Comparison of ENCODE assay signal across 22 cellular contexts in the genomic region with DNA sequence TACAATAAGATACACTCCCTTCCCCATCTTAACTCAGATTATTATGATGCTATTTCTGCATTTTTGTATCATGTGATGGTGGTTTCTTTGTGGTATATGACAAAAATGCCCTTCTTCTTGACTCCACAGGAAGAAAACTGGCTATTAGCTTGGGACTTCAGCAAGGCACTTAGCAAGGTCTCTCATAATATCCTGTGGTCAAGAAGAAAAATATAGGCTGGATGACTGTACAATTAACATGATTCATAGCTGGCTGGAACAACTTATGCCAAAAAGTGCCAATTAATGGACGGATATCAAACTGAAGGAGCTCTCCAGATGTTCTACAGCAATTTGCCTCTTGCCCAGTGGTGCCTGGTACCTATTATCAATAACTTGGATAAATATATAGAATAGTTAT. TPM values are rescaled to one million over a fixed set of nuclear protein-coding genes. Genes with fewer than 3 reads are reported as not detected.
DNase-seq lines count a peak whose midpoint lies in the region; TF ChIP-seq lines count a peak whose summit lies in the region.
"Had no signal": no experiment of that assay in that cellular context is flagged by ENCODE, and none has a peak within 500 bp of the region (broad histone marks: within the 10 kb centered on the region; RNA-seq: fewer than 3 reads in every experiment).

No MANE protein-coding gene starts in this region.

- H3K4me3 ChIP-seq in AG09309 (ENCODE audit: control insufficient read depth, low read depth, low read length) = no peak overlapping the region
- H3K4me3 ChIP-seq in mammary epithelial cell (replicated peaks in 1 of 3; ENCODE audit: insufficient read depth in 1 of 3, low read depth in 2 of 3, low read length in 3 of 3) = no peak overlapping the region
- H3K4me3 ChIP-seq: heart left ventricle, K562, mucosa of descending colon, suprapubic skin had no signal

- no peaks in the 10 kb centered on the region for H3K9me3 Mint-ChIP-seq in activated CD4-positive, alpha-beta memory T cell treated with anti-CD3 and anti-CD28 coated beads for 36 hours
- H3K9me3 Mint-ChIP-seq: activated CD4-positive, alpha-beta T cell treated with anti-CD3 and anti-CD28 coated beads, Interleukin-2, amount 10 ng/mL, durations not matched to agents 7 days and 5 days; activated naive CD4-positive, alpha-beta T cell treated with anti-CD3 and anti-CD28 coated beads for 36 hours; CD8-positive, alpha-beta memory T cell; T-cell had no signal

- H3K4me3 Mint-ChIP-seq in activated CD4-positive, alpha-beta memory T cell treated with anti-CD3 and anti-CD28 coated beads for 36 hours = no peak overlapping the region
- H3K4me3 Mint-ChIP-seq: activated CD4-positive, alpha-beta T cell treated with anti-CD3 and anti-CD28 coated beads, Interleukin-2, amount 10 ng/mL, durations not matched to agents 7 days and 5 days; activated naive CD4-positive, alpha-beta T cell treated with anti-CD3 and anti-CD28 coated beads for 36 hours; T-cell had no signal

- peaks cover 17% of the 10 kb centered on the region for H3K36me3 Mint-ChIP-seq in activated CD4-positive, alpha-beta memory T cell treated with anti-CD3 and anti-CD28 coated beads for 36 hours
- H3K36me3 Mint-ChIP-seq: brain, T-cell had no signal

- intact Hi-C loops in mammary epithelial cell (cut with micrococcal nuclease) = no loop called here
- intact Hi-C loops in activated CD4-positive, alpha-beta memory T cell treated with anti-CD3 and anti-CD28 coated beads for 36 hours (cut with micrococcal nuclease) = no loop called here

- no peak overlapping the region for H3K27ac ChIP-seq in mammary epithelial cell (ENCODE audit: insufficient read depth, low read depth, low read length)
- H3K27ac ChIP-seq: heart left ventricle, suprapubic skin had no signal

- H3K27ac Mint-ChIP-seq in activated CD4-positive, alpha-beta memory T cell treated with anti-CD3 and anti-CD28 coated beads for 36 hours = no peak overlapping the region
- H3K27ac Mint-ChIP-seq: activated CD4-positive, alpha-beta T cell treated with anti-CD3 and anti-CD28 coated beads, Interleukin-2, amount 10 ng/mL, durations not matched to agents 7 days and 5 days; activated naive CD4-positive, alpha-beta T cell treated with anti-CD3 and anti-CD28 coated beads for 36 hours; T-cell had no signal

- CTCF ChIA-PET in mammary epithelial cell (lab: Charles Lee; ENCODE audit: low non-redundant PET) = no interaction called here
- CTCF ChIA-PET in activated CD4-positive, alpha-beta memory T cell treated with anti-CD3 and anti-CD28 coated beads for 36 hours (lab: Charles Lee) = interaction anchor here (1.0 kb wide), 1 partner anchor 185 kb away, joined by 3 read pairs; no protein-coding TSS in a partner anchor

- H3K27me3 ChIP-seq in mammary epithelial cell (ENCODE audit: insufficient read depth, low read length) = no peaks in the 10 kb centered on the region
- H3K27me3 ChIP-seq: heart left ventricle, suprapubic skin had no signal

- peaks cover 15% of the 10 kb centered on the region for H3K79me2 ChIP-seq in mammary epithelial cell (ENCODE audit: insufficient read depth, low read length)

- peaks cover 2% of the 10 kb centered on the region for H3K4me1 Mint-ChIP-seq in activated CD4-positive, alpha-beta memory T cell treated with anti-CD3 and anti-CD28 coated beads for 36 hours (ENCODE audit: low read depth)

- TF ChIP-seq CTCF in AG09309 (IDR thresholded peaks at IDR 0.05; ENCODE audit: control insufficient read depth, insufficient read depth, low read depth, low read length, missing control alignments) (no peak), mammary epithelial cell (conservative IDR thresholded peaks at IDR 0.05 in 1 of 2, IDR thresholded peaks at IDR 0.05 in 1 of 2; ENCODE audit: extremely low read depth in 1 of 2, insufficient read depth in 1 of 2, low read depth in 1 of 2, low read length in 2 of 2) (no peak)

- POLR2A ChIA-PET in activated CD4-positive, alpha-beta memory T cell treated with anti-CD3 and anti-CD28 coated beads for 36 hours (lab: Charles Lee) = no interaction called here

- in situ Hi-C loops in mammary epithelial cell (cut with MboI; ENCODE audit: low sequenced_read_pairs in 2 of 2) = no loop called here

- dilution Hi-C loops in mammary epithelial cell (cut with HindIII; ENCODE audit: low sequenced_read_pairs) = no loop called here

- 40% methylated on average over 1 of the region's 1 CpG for WGBS in mammary epithelial cell (ENCODE audit: low coverage, missing lambda C conversion rate)

- no TSS peak for BruUV-seq in mammary epithelial cell (replicated peaks; lab: Mats Ljungman, UMichigan)

- no peaks in the 10 kb centered on the region for H3K27me3 Mint-ChIP-seq in activated CD4-positive, alpha-beta memory T cell treated with anti-CD3 and anti-CD28 coated beads for 36 hours
- H3K27me3 Mint-ChIP-seq: activated CD4-positive, alpha-beta T cell treated with anti-CD3 and anti-CD28 coated beads, Interleukin-2, amount 10 ng/mL, durations not matched to agents 7 days and 5 days; brain had no signal

- no peaks in the 10 kb centered on the region for H4K20me1 ChIP-seq in mammary epithelial cell (ENCODE audit: insufficient read depth, low read length)

- no peak overlapping the region for H3K4me2 ChIP-seq in mammary epithelial cell (ENCODE audit: insufficient read depth, low read depth, low read length)

- peak; percentile 40 for DNase-seq in AG09309 (ENCODE audit: low read depth)
- DNase-seq in M059J (ENCODE audit: low read depth) = peak; percentile 73
- peak; percentile 70 for DNase-seq in mammary epithelial cell
- DNase-seq in glomerular visceral epithelial cell (ENCODE audit: extremely low spot score) = peak; percentile 36
- DNase-seq in activated CD4-positive, alpha-beta memory T cell treated with anti-CD3 and anti-CD28 coated beads for 36 hours = no peak
- DNase-seq in NCI-H82 (lab: John Stamatoyannopoulos, UW) = no peak
- no peak for DNase-seq in D341Med (ENCODE audit: low spot score)
- no peak for DNase-seq in activated T-cell treated with anti-CD3 and anti-CD28 coated beads, Interleukin-2, amount 50 U/mL, for 1 hour
- DNase-seq: activated CD4-positive, alpha-beta T cell treated with anti-CD3 and anti-CD28 coated beads, Interleukin-2, amount 10 ng/mL, durations not matched to agents 7 days and 5 days; activated naive CD4-positive, alpha-beta T cell treated with anti-CD3 and anti-CD28 coated beads for 36 hours; CD8-positive, alpha-beta memory T cell; DMS79; heart left ventricle; left ventricle myocardium superior; mucosa of descending colon; NCI-H1048; NCI-H2029 treated with DMSO at 0.1 percent for 48 hours; NCI-H524; T-cell had no signal

- H3K9me3 ChIP-seq in mammary epithelial cell (replicated peaks; ENCODE audit: insufficient read depth, low read length) = no peaks in the 10 kb centered on the region
- H3K9me3 ChIP-seq: heart left ventricle, mucosa of descending colon, suprapubic skin had no signal

- H3K4me1 ChIP-seq in mammary epithelial cell (ENCODE audit: insufficient read depth, low read length) = peaks cover 20% of the 10 kb centered on the region
- H3K4me1 ChIP-seq: suprapubic skin had no signal

- no peak overlapping the region for H2AFZ ChIP-seq in mammary epithelial cell (ENCODE audit: low read depth, low read length)

- no peaks in the 10 kb centered on the region for H3K36me3 ChIP-seq in mammary epithelial cell (ENCODE audit: insufficient read depth, low read length)
- H3K36me3 ChIP-seq: heart left ventricle, suprapubic skin had no signal

- H3K9ac ChIP-seq in mammary epithelial cell (ENCODE audit: insufficient read depth, low read length) = no peak overlapping the region

RNA-seq across cellular contexts. Expression of a gene that starts 2.3 kb away (rescaled TPM):
- 46.7 and 62.4 TPM in 2 replicates for total RNA-seq in M059J (2014; rRNA removed; shearing (Covaris generic))
- total RNA-seq in mammary epithelial cell = 10 to 100 TPM; 41.8 to 71.9 TPM
- 54.0 TPM for polyA plus RNA-seq in mammary epithelial cell
- 21.9 TPM for polyA minus RNA-seq in mammary epithelial cell
- total RNA-seq in activated CD4-positive, alpha-beta memory T cell treated with anti-CD3 and anti-CD28 coated beads for 36 hours = 10 to 100 TPM; 78.7 to 84.8 TPM

Comparison
In these comparisons a context has a peak if more than half of its experiments do, and no peak if none do; other contexts are left out.
1. DNase-seq: peak in AG09309 (single experiment), M059J (single experiment), mammary epithelial cell (single experiment) and glomerular visceral epithelial cell (single experiment); none in activated CD4-positive, alpha-beta memory T cell treated with anti-CD3 and anti-CD28 coated beads for 36 hours (single experiment), NCI-H82 (single experiment), D341Med (single experiment) and activated T-cell treated with anti-CD3 and anti-CD28 coated beads, Interleukin-2, amount 50 U/mL, for 1 hour (single experiment).